In the genomic region with DNA sequence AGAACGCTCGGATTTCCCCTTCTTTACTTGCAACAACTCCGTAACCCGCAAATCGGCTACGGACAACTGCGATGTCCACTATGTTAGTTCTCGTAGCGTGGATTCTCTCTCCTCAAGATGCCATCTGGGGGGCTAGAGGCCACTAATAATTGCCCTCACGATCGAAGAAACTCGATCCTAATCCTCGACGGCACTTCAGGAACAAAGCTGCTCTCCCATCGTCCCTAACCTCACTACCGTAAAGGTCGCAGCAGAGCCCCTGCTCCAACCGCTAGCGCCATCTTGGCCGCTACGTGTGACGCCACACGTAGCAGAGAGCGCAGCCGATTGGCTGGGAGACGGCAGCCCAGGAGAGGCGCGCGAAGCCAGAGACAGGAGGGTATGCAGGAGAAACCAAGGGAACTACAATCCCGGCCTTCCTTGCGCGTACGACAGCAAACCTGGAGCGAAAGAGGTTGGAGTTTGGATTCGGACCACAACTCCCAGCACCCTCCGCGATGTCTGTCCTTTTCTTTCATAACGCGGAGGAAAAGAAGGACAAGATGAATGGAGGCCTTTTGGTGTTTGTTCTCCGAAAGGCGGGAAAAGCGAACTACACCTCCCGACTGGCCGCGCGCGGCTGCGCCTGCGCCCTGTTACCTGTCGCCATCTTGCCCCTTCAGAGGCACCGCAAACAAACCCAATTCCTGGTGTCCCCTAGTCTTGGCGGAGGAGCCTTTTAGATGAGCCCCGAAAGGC, we compare ENCODE assay signal across 8 cellular contexts. TPM values are rescaled to one million over a fixed set of nuclear protein-coding genes. Genes with fewer than 3 reads are reported as not detected.
DNase-seq lines count a peak whose midpoint lies in the region; ATAC-seq and TF ChIP-seq lines count a peak whose summit lies in the region.

A gene with protein sequence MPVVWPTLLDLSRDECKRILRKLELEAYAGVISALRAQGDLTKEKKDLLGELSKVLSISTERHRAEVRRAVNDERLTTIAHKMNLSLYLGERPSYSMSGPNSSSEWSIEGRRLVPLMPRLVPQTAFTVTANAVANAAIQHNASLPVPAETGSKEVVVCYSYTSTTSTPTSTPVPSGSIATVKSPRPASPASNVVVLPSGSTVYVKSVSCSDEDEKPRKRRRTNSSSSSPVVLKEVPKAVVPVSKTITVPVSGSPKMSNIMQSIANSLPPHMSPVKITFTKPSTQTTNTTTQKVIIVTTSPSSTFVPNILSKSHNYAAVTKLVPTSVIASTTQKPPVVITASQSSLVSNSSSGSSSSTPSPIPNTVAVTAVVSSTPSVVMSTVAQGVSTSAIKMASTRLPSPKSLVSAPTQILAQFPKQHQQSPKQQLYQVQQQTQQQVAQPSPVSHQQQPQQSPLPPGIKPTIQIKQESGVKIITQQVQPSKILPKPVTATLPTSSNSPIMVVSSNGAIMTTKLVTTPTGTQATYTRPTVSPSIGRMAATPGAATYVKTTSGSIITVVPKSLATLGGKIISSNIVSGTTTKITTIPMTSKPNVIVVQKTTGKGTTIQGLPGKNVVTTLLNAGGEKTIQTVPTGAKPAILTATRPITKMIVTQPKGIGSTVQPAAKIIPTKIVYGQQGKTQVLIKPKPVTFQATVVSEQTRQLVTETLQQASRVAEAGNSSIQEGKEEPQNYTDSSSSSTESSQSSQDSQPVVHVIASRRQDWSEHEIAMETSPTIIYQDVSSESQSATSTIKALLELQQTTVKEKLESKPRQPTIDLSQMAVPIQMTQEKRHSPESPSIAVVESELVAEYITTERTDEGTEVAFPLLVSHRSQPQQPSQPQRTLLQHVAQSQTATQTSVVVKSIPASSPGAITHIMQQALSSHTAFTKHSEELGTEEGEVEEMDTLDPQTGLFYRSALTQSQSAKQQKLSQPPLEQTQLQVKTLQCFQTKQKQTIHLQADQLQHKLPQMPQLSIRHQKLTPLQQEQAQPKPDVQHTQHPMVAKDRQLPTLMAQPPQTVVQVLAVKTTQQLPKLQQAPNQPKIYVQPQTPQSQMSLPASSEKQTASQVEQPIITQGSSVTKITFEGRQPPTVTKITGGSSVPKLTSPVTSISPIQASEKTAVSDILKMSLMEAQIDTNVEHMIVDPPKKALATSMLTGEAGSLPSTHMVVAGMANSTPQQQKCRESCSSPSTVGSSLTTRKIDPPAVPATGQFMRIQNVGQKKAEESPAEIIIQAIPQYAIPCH (N-terminal part only) (plus strand): TSS at position 635 of the 738 bp plus-strand sequence. CDS start 1,921 bp downstream, outside the sequence.

- H4K20me1 ChIP-seq in OCI-LY1 (ENCODE audit: insufficient read depth, low read length), result no peaks in the 10 kb centered on the region

- DNase-seq in Calu3 (peak; percentile 93), mesenteric fat pad (ENCODE audit: low spot score) (peak; percentile 97)
- peak; percentile 84 for DNase-seq in activated CD8-positive, alpha-beta memory T cell treated with anti-CD3 and anti-CD28 coated beads, Interleukin-2, amount 50 U/mL, for 4 hours
- peak; percentile 75 for DNase-seq in stimulated activated CD8-positive, alpha-beta memory T cell treated with anti-CD3 and anti-CD28 coated beads, Interleukin-15, amount 100 ng/mL, for 24 hours (ENCODE audit: low read depth)

- peak within 1 kb of the TSS; percentile 99 for H3K4me3 Mint-ChIP-seq in Calu3 (ENCODE audit: low read depth, unreplicated experiment)

- TF ChIP-seq CTCF in Calu3 (IDR thresholded peaks at IDR 0.05; ENCODE audit: unreplicated experiment), result no peak
- no peak for TF ChIP-seq CTCF in OCI-LY1 (IDR thresholded peaks at IDR 0.05; ENCODE audit: low read length)

- WGBS in HUES64, result under 1% methylated on average over 53 of the region's 53 CpGs

- H3K9me2 ChIP-seq in OCI-LY1 (ENCODE audit: low read depth, low read length), result no peaks in the 10 kb centered on the region

- H2AFZ ChIP-seq in OCI-LY1 (ENCODE audit: low read length), result peak within 1 kb of the TSS; percentile 58; the same call in 1 of the 2 replicates

- H3K4me1 ChIP-seq in HUES64 (ENCODE audit: insufficient read depth, low read length) (peaks cover 38% of the 10 kb centered on the region), OCI-LY1 (ENCODE audit: insufficient read depth, low read length, severe bottlenecking) (peaks cover 16% of the 10 kb centered on the region)

- H3K36me3 ChIP-seq in HUES64 (ENCODE audit: insufficient read depth, low read length) (peaks cover 26% of the 10 kb centered on the region), OCI-LY1 (ENCODE audit: insufficient read depth, low read length) (peaks cover 36% of the 10 kb centered on the region)

- in situ Hi-C loops in endometrial microvascular endothelial cells (cut with HindIII; ENCODE audit: inconsistent ontology term, low pct_unique_long_range_greater_than_20kb, low sequenced_read_pairs), result loop anchor here (10.0 kb wide), 1 partner anchor 60 kb away; the partner anchor contains the start of genes GVQW3 and THAP12

- H3K27me3 ChIP-seq in HUES64 (ENCODE audit: insufficient read depth, low read length) (no peaks in the 10 kb centered on the region), OCI-LY1 (ENCODE audit: insufficient read depth, low read length) (no peaks in the 10 kb centered on the region)

- peak; percentile 86 for ATAC-seq in GM21447 (IDR thresholded peaks at IDR 0.05; ENCODE audit: unreplicated experiment)

- H3K4me2 ChIP-seq in OCI-LY1 (ENCODE audit: low read length), result peak within 1 kb of the TSS; percentile 94

- peaks cover 34% of the 10 kb centered on the region for H3K79me2 ChIP-seq in OCI-LY1 (ENCODE audit: insufficient read depth, low read length)

- H3F3A ChIP-seq in OCI-LY1 (ENCODE audit: insufficient read depth, low read length), result no peaks in the 10 kb centered on the region

- peak within 1 kb of the TSS; percentile 96 for H3K27ac Mint-ChIP-seq in Calu3 (ENCODE audit: unreplicated experiment)

- H3K9ac ChIP-seq in HUES64 (ENCODE audit: low read depth, low read length) (peak within 1 kb of the TSS; percentile 98), OCI-LY1 (ENCODE audit: low read length) (peak within 1 kb of the TSS; percentile 98)

- peaks cover 35% of the 10 kb centered on the region for H3K36me3 Mint-ChIP-seq in Calu3 (ENCODE audit: insufficient read depth, unreplicated experiment)

- CTCF ChIA-PET in Calu3 (lab: Charles Lee), result interaction anchor here (0.6 kb wide), 1 partner anchor 35 kb away, joined by 3 read pairs; no protein-coding TSS in a partner anchor

- no peaks in the 10 kb centered on the region for H3K27me3 Mint-ChIP-seq in Calu3 (ENCODE audit: unreplicated experiment)

- BruUV-seq in Calu3 (replicated peaks; lab: Mats Ljungman, UMichigan), result no TSS peak

- no peaks in the 10 kb centered on the region for H3K9me3 ChIP-seq in HUES64 (ENCODE audit: insufficient read depth, low read depth, low read length)
- no peaks in the 10 kb centered on the region for H3K9me3 ChIP-seq in OCI-LY1 (ENCODE audit: low read length)

- peaks cover 8% of the 10 kb centered on the region for H3K4me1 Mint-ChIP-seq in Calu3 (ENCODE audit: low read depth, unreplicated experiment)

- H3K27ac ChIP-seq in HUES64 (ENCODE audit: low read depth, low read length) (peak within 1 kb of the TSS; percentile 94), OCI-LY1 (ENCODE audit: low read depth, low read length, poor library complexity, severe bottlenecking) (peak within 1 kb of the TSS; percentile 75)

- intact Hi-C loops in Calu3 (cut with micrococcal nuclease; ENCODE audit: unreplicated experiment), result no loop called here

- H3K9me3 Mint-ChIP-seq in Calu3 (ENCODE audit: low read depth, unreplicated experiment), result no peaks in the 10 kb centered on the region

- H3K4me3 ChIP-seq in HUES64 (ENCODE audit: low read length), result peak within 1 kb of the TSS; percentile 92
- peak within 1 kb of the TSS; percentile 90 for H3K4me3 ChIP-seq in OCI-LY1 (ENCODE audit: low read depth, low read length, poor library complexity, severe bottlenecking)

RNA-seq across cellular contexts. Expression of the gene that starts here (rescaled TPM):
- total RNA-seq in Calu3 (2022), result 27.5 and 30.0 TPM in 2 replicates
- 18.3 TPM for polyA plus RNA-seq in HUES64 (2013, experiment 1 of 2)
- 21.4 TPM for polyA plus RNA-seq in HUES64 (2013, experiment 2 of 2)
- 20.9 TPM for total RNA-seq in endometrial microvascular endothelial cells (ENCODE audit: inconsistent ontology term)
- total RNA-seq in mesenteric fat pad, result 15.4 TPM

Comparison
In these comparisons a context has a peak if more than half of its experiments do, and no peak if none do; other contexts are left out.
1. Peak in every context shown above with its lines: DNase-seq, ATAC-seq, H3K4me3 ChIP-seq and H3K27ac ChIP-seq.